28 cellular contexts compared by ENCODE assay signal in genomic region chr2:222087998-222088397, GRCh38.
"Had no signal": no experiment of that assay in that cellular context is flagged by ENCODE, and none has a peak within 500 bp of the region (broad histone marks: within the 10 kb centered on the region; RNA-seq: fewer than 3 reads in every experiment).

No MANE protein-coding gene starts in this region.

- H3K4me1 ChIP-seq: left lung, pancreas, prostate gland, sigmoid colon, spleen, suprapubic skin, tibial artery, upper lobe of left lung, vagina had no signal

- ATAC-seq: left colon; left lung; mucosa of descending colon; naive thymus-derived CD4-positive, alpha-beta T cell; natural killer cell treated with Interleukin-12 subunit alpha and Interleukin-12 subunit beta and Interleukin-15 and Interleukin-18, amount 100 ng/mL, for 72 hours; pancreas; right cardiac atrium; stimulated activated effector memory CD8-positive, alpha-beta T cell treated with anti-CD3 and anti-CD28 coated beads, Interleukin-12 subunit alpha, Interleukin-12 subunit beta, amount 100 ng/mL, for 72 hours had no signal

- H3K27ac Mint-ChIP-seq: immature natural killer cell; natural killer cell treated with Interleukin-12 subunit alpha and Interleukin-12 subunit beta and Interleukin-15 and Interleukin-18, amount 100 ng/mL, for 72 hours; stimulated activated effector memory CD8-positive, alpha-beta T cell treated with anti-CD3 and anti-CD28 coated beads, Interleukin-12 subunit alpha, Interleukin-12 subunit beta, amount 100 ng/mL, for 72 hours; stimulated activated naive CD8-positive, alpha-beta T cell treated with anti-CD3 and anti-CD28 coated beads, Interleukin-15, Interleukin-2, amounts not matched to agents 100 ng/mL and 50 ng/mL, for 24 hours had no signal

- H3K4me1 Mint-ChIP-seq: immature natural killer cell; naive thymus-derived CD4-positive, alpha-beta T cell; stimulated activated effector memory CD8-positive, alpha-beta T cell treated with anti-CD3 and anti-CD28 coated beads, Interleukin-12 subunit alpha, Interleukin-12 subunit beta, amount 100 ng/mL, for 72 hours had no signal

- DNase-seq: hypothalamus; immature natural killer cell; kidney; left colon; left lung; midbrain; mucosa of descending colon; naive thymus-derived CD4-positive, alpha-beta T cell; pancreas; posterior cingulate gyrus; retina; right cardiac atrium; sigmoid colon; small intestine; spleen; stimulated activated CD4-positive, alpha-beta T cell treated with anti-CD3 and anti-CD28 coated beads, Interleukin-4, amount 100 ng/mL, for 24 hours; stimulated activated naive CD4-positive, alpha-beta T cell; tibial artery; upper lobe of left lung had no signal

- H3K4me3 Mint-ChIP-seq: immature natural killer cell; naive thymus-derived CD4-positive, alpha-beta T cell; natural killer cell treated with Interleukin-12 subunit alpha and Interleukin-12 subunit beta and Interleukin-15 and Interleukin-18, amount 100 ng/mL, for 72 hours; stimulated activated effector memory CD8-positive, alpha-beta T cell treated with anti-CD3 and anti-CD28 coated beads, Interleukin-12 subunit alpha, Interleukin-12 subunit beta, amount 100 ng/mL, for 72 hours; stimulated activated naive CD8-positive, alpha-beta T cell treated with anti-CD3 and anti-CD28 coated beads, Interleukin-15, Interleukin-2, amounts not matched to agents 100 ng/mL and 50 ng/mL, for 24 hours had no signal

- H3K36me3 Mint-ChIP-seq: immature natural killer cell; natural killer cell treated with Interleukin-12 subunit alpha and Interleukin-12 subunit beta and Interleukin-15 and Interleukin-18, amount 100 ng/mL, for 72 hours; stimulated activated effector memory CD8-positive, alpha-beta T cell treated with anti-CD3 and anti-CD28 coated beads, Interleukin-12 subunit alpha, Interleukin-12 subunit beta, amount 100 ng/mL, for 72 hours had no signal

- H3K27me3 Mint-ChIP-seq: natural killer cell treated with Interleukin-12 subunit alpha and Interleukin-12 subunit beta and Interleukin-15 and Interleukin-18, amount 100 ng/mL, for 72 hours; stimulated activated naive CD8-positive, alpha-beta T cell treated with anti-CD3 and anti-CD28 coated beads, Interleukin-15, Interleukin-2, amounts not matched to agents 100 ng/mL and 50 ng/mL, for 24 hours had no signal

- H3K27ac ChIP-seq: left lung, pancreas, prostate gland, sigmoid colon, spleen, suprapubic skin, thoracic aorta, tibial artery, upper lobe of left lung, vagina had no signal

- H3K9me3 ChIP-seq: mucosa of descending colon, pancreas, prostate gland, suprapubic skin, thoracic aorta, vagina had no signal

- H3K27me3 ChIP-seq: left lung, pancreas, sigmoid colon, spleen, suprapubic skin, tibial artery, upper lobe of left lung, vagina had no signal

- H3K4me3 ChIP-seq: left lung, lung, mucosa of descending colon, pancreas, prostate gland, sigmoid colon, spleen, suprapubic skin, thoracic aorta, tibial artery, upper lobe of left lung, vagina had no signal

- H3K36me3 ChIP-seq: left lung, pancreas, prostate gland, sigmoid colon, spleen, suprapubic skin, thoracic aorta, tibial artery, upper lobe of left lung, vagina had no signal

- FAIRE-seq: islet of Langerhans, kidney, pancreas, small intestine had no signal
